Comparison of ENCODE assay signal across 15 cellular contexts in the genomic region with DNA sequence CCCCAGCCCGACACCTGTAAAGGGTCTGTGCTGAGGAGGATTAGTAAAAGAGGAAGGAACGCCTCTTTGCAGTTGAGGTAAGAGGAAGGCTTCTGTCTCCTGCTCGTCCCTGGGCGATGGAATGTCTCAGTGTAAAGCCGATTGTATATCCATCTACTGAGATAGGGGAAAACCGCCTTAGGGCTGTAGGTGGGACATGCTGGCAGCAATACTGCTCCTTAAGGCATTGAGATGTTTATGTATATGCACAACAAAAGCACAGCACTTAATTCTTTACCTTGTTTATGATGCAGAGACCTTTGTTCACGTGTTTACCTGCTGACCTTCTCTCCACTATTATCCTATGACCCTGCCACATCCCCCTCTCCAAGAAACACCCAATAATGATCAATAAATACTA. TPM values are rescaled to one million over a fixed set of nuclear protein-coding genes. Genes with fewer than 3 reads are reported as not detected.
A peak's percentile ranks its signal among the peaks of the same experiment; 100 is the strongest.
DNase-seq lines count a peak whose midpoint lies in the region; TF ChIP-seq lines count a peak whose summit lies in the region.
"Not testable (repeated sequence)": the region's sequence is repeated elsewhere in the genome, so short reads cannot be mapped to it uniquely, and the experiment has no call there.
"Had no signal": no experiment of that assay in that cellular context is flagged by ENCODE, and none has a peak within 500 bp of the region (broad histone marks: within the 10 kb centered on the region; RNA-seq: fewer than 3 reads in every experiment).

No MANE protein-coding gene starts in this region.

- TF ChIP-seq CTCF in DOHH2 (IDR thresholded peaks at IDR 0.05; ENCODE audit: low read depth, low read length, poor library complexity, severe bottlenecking); H9 (conservative IDR thresholded peaks at IDR 0.05); endodermal cell (conservative IDR thresholded peaks at IDR 0.05): not testable (repeated sequence)

- H3K79me1 ChIP-seq in H9 (ENCODE audit: insufficient read depth, low read depth, low read length, poor library complexity, severe bottlenecking); mesendoderm (ENCODE audit: low read length): not testable (repeated sequence)

- H3K9me3 ChIP-seq in DOHH2 (ENCODE audit: control insufficient read depth, insufficient read depth, low read length); H9 (ENCODE audit: control insufficient read depth, low read depth, low read length); HUES64 (ENCODE audit: insufficient read depth, low read depth, low read length); iPS-18c (ENCODE audit: control insufficient read depth, insufficient read depth, low read length): not testable (repeated sequence)
- H3K9me3 ChIP-seq in endodermal cell (ENCODE audit: control insufficient read depth, low read length), result peaks cover 18% of the 10 kb centered on the region

- peaks cover 9 to 30% (median 19%) of the 10 kb centered on the region in 3 experiments for H3K36me3 Mint-ChIP-seq in H9 (ENCODE audit: insufficient read depth in 1 of 3, low read depth in 3 of 3)
- H3K36me3 Mint-ChIP-seq in endodermal cell (ENCODE audit: low read depth), result not testable (repeated sequence)

- not testable (repeated sequence) for H2BK15ac ChIP-seq in H9 (ENCODE audit: low read depth, low read length); mesendoderm (replicated peaks; ENCODE audit: low read depth)

- WGBS in H9 (ENCODE audit: extremely low coverage, insufficient read length, low lambda C conversion rate), result no CpG with 5 or more reads among the region's 7 CpGs
- WGBS in HUES64, result 3% methylated on average over 6 of the region's 7 CpGs
- 24% methylated on average over 6 of the region's 7 CpGs; no CpG with 5 or more reads in 1 of the 2 experiments for WGBS in endodermal cell (ENCODE audit: insufficient coverage in 1 of 2, insufficient read length in 1 of 2), 2 experiments
- WGBS in mesendoderm (ENCODE audit: extremely low coverage, insufficient coverage, low lambda C conversion rate), result no CpG with 5 or more reads among the region's 7 CpGs

- not testable (repeated sequence) for H2BK20ac ChIP-seq in H9 (ENCODE audit: low read depth, low read length, poor library complexity, severe bottlenecking)

- DNase-seq in H9 (peak; percentile 79), endodermal cell (peak; percentile 71), mesendoderm (peak; percentile 67)
- DNase-seq in activated effector memory CD4-positive, alpha-beta T cell treated with anti-CD3 and anti-CD28 coated beads, Interleukin-2, amount 50 U/mL, for 16 hours, result peak; percentile 2

- H3K14ac ChIP-seq in H9 (ENCODE audit: insufficient read depth, low read length), result not testable (repeated sequence)

- not testable (repeated sequence) for H3F3A ChIP-seq in DOHH2 (ENCODE audit: control insufficient read depth, insufficient read depth)

- H3K4me3 Mint-ChIP-seq in H9, result peak overlapping the region; percentile 41 to 69
- not testable (repeated sequence) for H3K4me3 Mint-ChIP-seq in endodermal cell

- H3K27me3 Mint-ChIP-seq in H9 (ENCODE audit: low read depth) (peaks cover 36% of the 10 kb centered on the region), endodermal cell (ENCODE audit: insufficient read depth) (peaks cover 73% of the 10 kb centered on the region)

- H2AFZ ChIP-seq in H9 (ENCODE audit: low read length), result not testable (repeated sequence)

- H3K4me2 ChIP-seq in DOHH2 (ENCODE audit: low read length) (peak overlapping the region; percentile 36), H9 (ENCODE audit: insufficient read depth, insufficient read length, low read length) (peak overlapping the region; percentile 32)
- H3K4me2 ChIP-seq in mesendoderm (ENCODE audit: low read length), result not testable (repeated sequence)

- H3K4me3 ChIP-seq in DOHH2 (ENCODE audit: low read length) (0 out of 2 replicates have a peak overlapping the region, but pooled peaks have one; percentile 17), HUES64 (ENCODE audit: low read length) (0 out of 2 replicates have a peak overlapping the region, but pooled peaks have one; percentile 31), iPS-18c (ENCODE audit: insufficient read depth, low read depth, low read length) (0 out of 2 replicates have a peak overlapping the region, but pooled peaks have one; percentile 24)
- H3K4me3 ChIP-seq in endodermal cell (ENCODE audit: low read length); mesendoderm (ENCODE audit: low read length): not testable (repeated sequence)

- not testable (repeated sequence) for H3K9me2 ChIP-seq in DOHH2 (replicated peaks; ENCODE audit: control insufficient read depth, low read length)

- not testable (repeated sequence) for H2BK12ac ChIP-seq in H9 (ENCODE audit: insufficient read length, low read depth, low read length)

- H3K23ac ChIP-seq in H9 (ENCODE audit: insufficient read length, low read depth, low read length); mesendoderm (ENCODE audit: low read length): not testable (repeated sequence)

- H3K79me2 ChIP-seq in DOHH2 (ENCODE audit: control insufficient read depth, low read length); H9 (ENCODE audit: insufficient read depth, low read length); mesendoderm (ENCODE audit: control insufficient read depth, insufficient read depth, low read length): not testable (repeated sequence)

- not testable (repeated sequence) for H4K5ac ChIP-seq in H9 (ENCODE audit: insufficient read length, low read depth, low read length); mesendoderm (ENCODE audit: low read length)

- not testable (repeated sequence) for H3K56ac ChIP-seq in H9 (ENCODE audit: insufficient read length, low read depth, low read length); mesendoderm (ENCODE audit: low read length)

- H3T11ph ChIP-seq in H9 (ENCODE audit: low read length), result not testable (repeated sequence)

- H3K36me3 ChIP-seq in DOHH2 (ENCODE audit: control insufficient read depth, low read length); HUES64 (ENCODE audit: insufficient read depth, low read length); endodermal cell (ENCODE audit: control insufficient read depth, insufficient read depth, low read length); mesendoderm (ENCODE audit: control insufficient read depth, insufficient read depth, low read length): not testable (repeated sequence)

- H3K4me1 Mint-ChIP-seq in H9, result peaks cover 48 to 50% of the 10 kb centered on the region in 2 experiments
- peaks cover 20% of the 10 kb centered on the region for H3K4me1 Mint-ChIP-seq in endodermal cell

- not testable (repeated sequence) for H3K27me3 ChIP-seq in DOHH2 (ENCODE audit: control insufficient read depth, low read length)
- H3K27me3 ChIP-seq in H9 (ENCODE audit: insufficient read depth, low read length), result peaks cover 23% of the 10 kb centered on the region; the same call in 1 of the 2 replicates
- H3K27me3 ChIP-seq in HUES64 (ENCODE audit: insufficient read depth, low read length), result peaks cover 43% of the 10 kb centered on the region
- H3K27me3 ChIP-seq in endodermal cell (ENCODE audit: control insufficient read depth, insufficient read depth, low read length, poor library complexity, severe bottlenecking), result peaks cover 56% of the 10 kb centered on the region
- H3K27me3 ChIP-seq in mesendoderm (ENCODE audit: insufficient read depth, low read length, poor library complexity), result peaks cover 39% of the 10 kb centered on the region

- not testable (repeated sequence) for H3K18ac ChIP-seq in H9 (ENCODE audit: insufficient read length, low read depth, low read length); mesendoderm (ENCODE audit: low read length)

- H2AK5ac ChIP-seq in H9 (ENCODE audit: insufficient read length, low read length); mesendoderm (ENCODE audit: low read length): not testable (repeated sequence)

- H2BK120ac ChIP-seq in H9 (ENCODE audit: low read depth, low read length, poor library complexity, severe bottlenecking); mesendoderm (ENCODE audit: low read depth, low read length): not testable (repeated sequence)

- H3K9me3 Mint-ChIP-seq in H9 (peaks cover 14% of the 10 kb centered on the region in 2 experiments), endodermal cell (peaks cover 22% of the 10 kb centered on the region)

- H4K20me1 ChIP-seq in DOHH2 (ENCODE audit: control insufficient read depth, insufficient read depth, low read depth, low read length); H9 (ENCODE audit: control insufficient read depth, insufficient read depth, insufficient read length): not testable (repeated sequence)

- not testable (repeated sequence) for H4K8ac ChIP-seq in H9 (replicated peaks; ENCODE audit: insufficient read length, low read depth, low read length); mesendoderm (ENCODE audit: low read depth, low read length)

- not testable (repeated sequence) for H3K4ac ChIP-seq in H9 (ENCODE audit: low read depth, low read length); mesendoderm (ENCODE audit: low read depth, low read length)

- H3K4me1 ChIP-seq in DOHH2 (ENCODE audit: control insufficient read depth, low read length), result peaks cover 17% of the 10 kb centered on the region
- H3K4me1 ChIP-seq in H9 (ENCODE audit: insufficient read depth, low read length); endodermal cell (ENCODE audit: control insufficient read depth, insufficient read depth, low read length); mesendoderm (ENCODE audit: control insufficient read depth, low read depth, low read length): not testable (repeated sequence)
- peaks cover 44% of the 10 kb centered on the region for H3K4me1 ChIP-seq in HUES64 (ENCODE audit: insufficient read depth, low read length)

- not testable (repeated sequence) for H3K9ac ChIP-seq in H9 (ENCODE audit: extremely low read depth, insufficient read length, low read length); endodermal cell (ENCODE audit: extremely low read depth, low read length, poor library complexity, severe bottlenecking); mesendoderm (ENCODE audit: low read length)
- peak overlapping the region; percentile 84; the same call in 1 of the 2 replicates for H3K9ac ChIP-seq in HUES64 (ENCODE audit: low read depth, low read length)

- H4K91ac ChIP-seq in H9 (ENCODE audit: insufficient read length, low read depth, low read length), result not testable (repeated sequence)

- peaks cover 23% of the 10 kb centered on the region for H3K23me2 ChIP-seq in H9 (ENCODE audit: insufficient read length, low read depth, low read length, poor library complexity, severe bottlenecking)

- not testable (repeated sequence) for H2BK5ac ChIP-seq in H9 (ENCODE audit: insufficient read length, low read length); mesendoderm (ENCODE audit: low read length)

- H3K27ac Mint-ChIP-seq in H9 (peak overlapping the region; percentile 95 to 97 (median 96); a peak in 6 of 7 replicates), endodermal cell (peak overlapping the region; percentile 69)

- not testable (repeated sequence) for H3K27ac ChIP-seq in DOHH2 (ENCODE audit: low read depth, low read length); endodermal cell (ENCODE audit: low read depth, low read length); mesendoderm (ENCODE audit: low read depth, low read length)
- H3K27ac ChIP-seq in H9 (ENCODE audit: insufficient read length, low read depth, low read length) (peak overlapping the region; percentile 90), HUES64 (ENCODE audit: low read depth, low read length) (peak overlapping the region; percentile 99; the same call in 1 of the 2 replicates)

RNA-seq across cellular contexts. Expression of gene ALPG, which starts 16.8 kb away (rescaled TPM):
- total RNA-seq in H9 (2021), result 1.3 and 1.4 TPM in 2 replicates
- 0.35 TPM for polyA plus RNA-seq in HUES64 (2013, experiment 1 of 2)
- 0.38 TPM for polyA plus RNA-seq in HUES64 (2013, experiment 2 of 2)
- not detected for total RNA-seq in endodermal cell
- polyA plus RNA-seq in endodermal cell (2013, experiment 1 of 2), result 0.11 TPM
- polyA plus RNA-seq in endodermal cell (2013, experiment 2 of 2), result not detected
- polyA plus RNA-seq in mesendoderm (2013, experiment 1 of 2), result 0.03 TPM
- polyA plus RNA-seq in mesendoderm (2013, experiment 2 of 2), result 0.03 TPM
- total RNA-seq: CD4-positive, alpha-beta T cell; Daoy; GM12878; H4; HFFc6; HT1080 had no signal
- polyA plus RNA-seq: BJ, GM12878 had no signal

RNA-seq across cellular contexts. Expression of gene ALPI, which starts 32.5 kb away (rescaled TPM):
- total RNA-seq in H9 (2021) (not detected in 2 replicates), endodermal cell (not detected)
- not detected for polyA plus RNA-seq in HUES64 (2013, experiment 1 of 2)
- polyA plus RNA-seq in HUES64 (2013, experiment 2 of 2), result not detected
- not detected for polyA plus RNA-seq in endodermal cell (2013, experiment 1 of 2)
- polyA plus RNA-seq in endodermal cell (2013, experiment 2 of 2), result not detected
- not detected for polyA plus RNA-seq in mesendoderm (2013, experiment 1 of 2)
- polyA plus RNA-seq in mesendoderm (2013, experiment 2 of 2), result not detected
- total RNA-seq: CD4-positive, alpha-beta T cell; Daoy; G401; GM12878; H4; HFFc6; HT1080 had no signal
- polyA plus RNA-seq: BJ, GM12878 had no signal

RNA-seq across cellular contexts. Expression of gene ALPP, which starts 44.9 kb away (rescaled TPM):
- total RNA-seq in H9 (2021), result 0.15 and 0.20 TPM in 2 replicates
- polyA plus RNA-seq in HUES64 (2013, experiment 1 of 2), result not detected
- polyA plus RNA-seq in HUES64 (2013, experiment 2 of 2), result 0.13 TPM
- total RNA-seq in endodermal cell, result not detected
- not detected for polyA plus RNA-seq in endodermal cell (2013, experiment 1 of 2)
- not detected for polyA plus RNA-seq in endodermal cell (2013, experiment 2 of 2)
- 0.03 TPM for polyA plus RNA-seq in mesendoderm (2013, experiment 1 of 2)
- polyA plus RNA-seq in mesendoderm (2013, experiment 2 of 2), result not detected
- total RNA-seq: CD4-positive, alpha-beta T cell; Daoy; GM12878; HFFc6; HT1080 had no signal
- polyA plus RNA-seq: BJ had no signal

Comparison
In these comparisons a context has a peak if more than half of its experiments do, and no peak if none do; other contexts are left out.
1. DNase-seq: peak in every context shown above with its lines; median percentile 79 in H9; 71 in endodermal cell; 67 in mesendoderm; 2 in activated effector memory CD4-positive, alpha-beta T cell treated with anti-CD3 and anti-CD28 coated beads, Interleukin-2, amount 50 U/mL, for 16 hours.